Comparison of ENCODE assay signal across 8 cellular contexts in the genomic region with DNA sequence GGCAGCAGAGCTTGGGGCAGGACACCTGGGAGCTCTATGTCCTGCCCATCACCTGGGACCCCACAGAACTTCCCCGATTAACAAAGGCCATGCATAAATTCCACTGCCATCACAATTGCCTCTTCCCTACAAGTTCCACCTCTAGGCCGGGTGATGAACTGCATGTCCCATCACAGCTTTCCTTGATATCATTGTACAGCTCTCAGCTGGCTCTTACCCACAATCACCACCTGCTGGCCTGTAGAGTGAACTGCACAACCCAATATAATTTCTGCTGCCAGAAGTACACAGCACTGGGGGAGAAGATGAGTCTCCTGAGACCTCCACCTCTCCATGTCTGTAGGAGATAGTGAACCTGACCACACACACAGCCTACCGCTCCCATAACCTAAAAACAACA.
A peak's percentile ranks its signal among the peaks of the same experiment; 100 is the strongest.
DNase-seq lines count a peak whose midpoint lies in the region; ATAC-seq and TF ChIP-seq lines count a peak whose summit lies in the region.

No MANE protein-coding gene starts in this region.

- peaks cover 3% of the 10 kb centered on the region for H3K9me3 ChIP-seq in mucosa of descending colon

- TF ChIP-seq CTCF in GM13976 (IDR thresholded peaks at IDR 0.05; ENCODE audit: borderline replicate concordance, control extremely low read depth, extremely low read depth, insufficient read depth, missing control alignments) (peak; percentile 37), WI38 (IDR thresholded peaks at IDR 0.05; ENCODE audit: low read depth, low read length) (peak; percentile 12; the same call in 1 of the 2 replicates), mucosa of descending colon (IDR thresholded peaks at IDR 0.05) (peak; percentile 36)

- intact Hi-C loops in mucosa of descending colon (cut with DNase I, micrococcal nuclease), result loop anchor here in 1 of 2 donors (10.0 kb wide), 1 partner anchor 120 kb away; no protein-coding TSS in a partner anchor

- peak; percentile 45 for DNase-seq in GM13976 (ENCODE audit: low spot score)
- DNase-seq in mucosa of descending colon, result peak in 2 of 3 donors; percentile 33 to 47
- no peak for DNase-seq in NCI-H2081 (lab: John Stamatoyannopoulos, UW)
- no peak for DNase-seq in NOMO-1 treated with DMSO at 0.1 percent for 48 hours (lab: John Stamatoyannopoulos, UW; ENCODE audit: unreplicated experiment)
- no peak for DNase-seq in NK-92 (lab: John Stamatoyannopoulos, UW; ENCODE audit: unreplicated experiment)

- H3K4me3 ChIP-seq in WI38 (ENCODE audit: low read depth, low read length), result no peak overlapping the region
- no peak overlapping the region for H3K4me3 ChIP-seq in mucosa of descending colon

- no peaks in the 10 kb centered on the region for H3K36me3 ChIP-seq in mucosa of descending colon (ENCODE audit: low read depth)

- no peaks in the 10 kb centered on the region for H3K4me1 ChIP-seq in mucosa of descending colon (ENCODE audit: low read depth)

- ATAC-seq in GM21526 (IDR thresholded peaks at IDR 0.05; ENCODE audit: low FRiP score, unreplicated experiment) (peak; percentile 100), HG03521 (IDR thresholded peaks at IDR 0.05; ENCODE audit: unreplicated experiment) (peak; percentile 100), mucosa of descending colon (peak; percentile 99)

- in situ Hi-C loops in GM13976 (cut with MboI; ENCODE audit: low sequenced_read_pairs, unreplicated experiment), result no loop called here

Comparison
In these comparisons a context has a peak if more than half of its experiments do, and no peak if none do; other contexts are left out.
1. DNase-seq: peak in GM13976 (single experiment) and mucosa of descending colon (2 of 3); none in NCI-H2081 (0 of 2), NOMO-1 treated with DMSO at 0.1 percent for 48 hours (single experiment) and NK-92 (single experiment).
2. Peak in every context shown above with its lines, with median percentiles within 50 percentile points of each other: CTCF ChIP-seq and ATAC-seq.